22 cellular contexts compared by ENCODE assay signal in the genomic region with DNA sequence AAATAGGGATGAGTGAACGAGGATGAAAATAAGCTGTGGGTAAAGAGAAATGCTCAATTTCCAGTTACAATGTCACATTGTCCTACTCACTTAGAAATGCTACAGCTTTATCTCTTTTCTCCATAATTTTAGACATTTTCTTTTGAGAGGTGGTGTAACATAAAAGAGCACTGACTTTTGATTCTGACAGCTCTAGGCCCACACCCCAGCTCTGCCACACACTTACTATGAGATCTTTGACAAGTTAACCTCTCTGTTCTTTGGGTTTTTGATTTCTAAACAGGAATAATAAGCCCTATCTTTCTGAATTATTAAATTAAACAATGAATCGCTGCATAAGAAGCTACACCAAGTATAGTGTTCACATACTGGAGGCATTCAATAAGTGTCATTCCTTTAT.
"Had no signal": no experiment of that assay in that cellular context is flagged by ENCODE, and none has a peak within 500 bp of the region (broad histone marks: within the 10 kb centered on the region; RNA-seq: fewer than 3 reads in every experiment).

No MANE protein-coding gene starts in this region.

- DNase-seq: activated CD4-positive, alpha-beta T cell treated with anti-CD3 and anti-CD28 coated beads for 4 hours; activated CD8-positive, alpha-beta memory T cell treated with anti-CD3 and anti-CD28 coated beads, Interleukin-2, amount 50 U/mL, for 4 hours; activated CD8-positive, alpha-beta T cell treated with anti-CD3 and anti-CD28 coated beads for 36 hours; activated T-cell treated with anti-CD3 and anti-CD28 coated beads, Interleukin-2, amount 50 U/mL, for 72 hours; aorta; body of pancreas; KG1; MV-4-11; NCI-H1092 treated with DMSO at 0.1 percent for 48 hours; NCI-H1417 treated with DMSO at 0.1 percent for 48 hours; NCI-H1694; NCI-H2029; NCI-H2107; NCI-H2171 treated with DMSO at 0.1 percent for 48 hours; NCI-H226; NCI-H526; NCI-H82; RPMI8226; SK-N-SH; T-helper 1 cell; WERI-Rb-1 had no signal

- H3K9me3 ChIP-seq: body of pancreas, SK-N-SH had no signal

- H3K27me3 Mint-ChIP-seq: activated CD8-positive, alpha-beta T cell treated with anti-CD3 and anti-CD28 coated beads for 36 hours; activated naive CD4-positive, alpha-beta T cell treated with anti-CD3 and anti-CD28 coated beads, Interleukin-2, amount 50 U/mL, for 24 hours had no signal

- H3K36me3 ChIP-seq: WERI-Rb-1 had no signal

- H3K9me3 Mint-ChIP-seq: activated CD8-positive, alpha-beta T cell treated with anti-CD3 and anti-CD28 coated beads for 36 hours; activated naive CD4-positive, alpha-beta T cell treated with anti-CD3 and anti-CD28 coated beads, Interleukin-2, amount 50 U/mL, for 24 hours; activated T-cell treated with anti-CD3 and anti-CD28 coated beads, Interleukin-2, amount 50 U/mL, for 72 hours had no signal

- H3K4me2 ChIP-seq: SK-N-SH had no signal

- ATAC-seq: activated CD8-positive, alpha-beta T cell treated with anti-CD3 and anti-CD28 coated beads for 36 hours; activated T-cell treated with anti-CD3 and anti-CD28 coated beads, Interleukin-2, amount 50 U/mL, for 72 hours; body of pancreas had no signal

- H3K27me3 ChIP-seq: body of pancreas had no signal

- H3K4me3 ChIP-seq: body of pancreas had no signal

- H3K36me3 Mint-ChIP-seq: activated naive CD4-positive, alpha-beta T cell treated with anti-CD3 and anti-CD28 coated beads, Interleukin-2, amount 50 U/mL, for 24 hours had no signal

- H3K27ac ChIP-seq: body of pancreas had no signal

- H3K9ac ChIP-seq: SK-N-SH had no signal

- H3K27ac Mint-ChIP-seq: activated CD8-positive, alpha-beta T cell treated with anti-CD3 and anti-CD28 coated beads for 36 hours; activated naive CD4-positive, alpha-beta T cell treated with anti-CD3 and anti-CD28 coated beads, Interleukin-2, amount 50 U/mL, for 24 hours; activated T-cell treated with anti-CD3 and anti-CD28 coated beads, Interleukin-2, amount 50 U/mL, for 72 hours had no signal

- H3K4me1 Mint-ChIP-seq: activated naive CD4-positive, alpha-beta T cell treated with anti-CD3 and anti-CD28 coated beads, Interleukin-2, amount 50 U/mL, for 24 hours had no signal

- H3K4me3 Mint-ChIP-seq: activated CD8-positive, alpha-beta T cell treated with anti-CD3 and anti-CD28 coated beads for 36 hours; activated naive CD4-positive, alpha-beta T cell treated with anti-CD3 and anti-CD28 coated beads, Interleukin-2, amount 50 U/mL, for 24 hours; activated T-cell treated with anti-CD3 and anti-CD28 coated beads, Interleukin-2, amount 50 U/mL, for 72 hours had no signal
